Comparison of ENCODE assay signal across 9 cellular contexts in the genomic region with DNA sequence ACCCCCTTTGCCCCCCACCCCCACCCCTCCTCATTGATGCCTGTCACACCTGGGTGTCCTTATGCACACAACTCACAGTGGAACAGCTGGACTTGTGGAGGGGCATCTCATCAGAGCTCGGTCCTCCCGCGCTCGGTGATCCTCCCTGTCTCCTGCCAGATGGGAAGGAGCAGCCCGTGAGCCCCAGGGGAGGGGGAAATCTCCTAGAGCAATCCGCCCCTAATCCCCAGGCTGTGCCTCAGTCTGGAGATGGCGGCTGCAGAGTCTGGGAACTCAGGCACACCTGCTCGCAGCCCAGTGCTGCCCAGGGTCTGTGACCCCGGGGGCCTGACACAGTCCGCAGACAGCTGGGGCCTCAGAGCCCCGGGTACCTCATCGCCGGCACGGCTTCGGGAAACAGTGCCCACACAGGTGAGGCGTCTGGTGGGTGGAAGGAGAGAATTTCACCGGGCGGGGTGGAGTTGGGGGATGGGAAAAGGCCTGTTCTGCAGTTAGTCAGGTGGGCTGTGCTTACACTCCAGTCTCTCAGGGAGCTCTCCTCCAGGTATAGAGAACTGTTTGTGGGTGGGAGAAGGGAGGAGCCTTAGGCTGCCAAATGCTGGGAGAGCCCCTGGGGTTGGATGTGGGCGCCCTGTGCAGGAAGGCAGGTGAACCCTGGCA.
"Had no signal": no experiment of that assay in that cellular context is flagged by ENCODE, and none has a peak within 500 bp of the region (broad histone marks: within the 10 kb centered on the region; RNA-seq: fewer than 3 reads in every experiment).

No MANE protein-coding gene starts in this region.

- H3K4me3 ChIP-seq: ascending aorta, pancreas, stomach, thyroid gland had no signal

- H3K4me3 Mint-ChIP-seq: activated CD4-positive, alpha-beta memory T cell treated with anti-CD3 and anti-CD28 coated beads for 36 hours; nephron progenitor cell; T-helper 2 cell treated with Interferon-gamma antibody and Interleukin-4, amounts not matched to agents 5 μg/mL and 100 μg/mL, for 36 hours had no signal

- DNase-seq: activated CD4-positive, alpha-beta memory T cell treated with anti-CD3 and anti-CD28 coated beads for 36 hours; activated T-cell treated with anti-CD3 and anti-CD28 coated beads, Interleukin-2, amount 50 U/mL, for 48 hours; nephron progenitor cell; stimulated activated CD4-positive, alpha-beta T cell treated with anti-CD3 and anti-CD28 coated beads, Interleukin-4, amount 100 ng/mL, for 4 hours; stomach; thyroid gland had no signal

- FAIRE-seq: pancreas had no signal

- H3K27ac Mint-ChIP-seq: activated CD4-positive, alpha-beta memory T cell treated with anti-CD3 and anti-CD28 coated beads for 36 hours; T-helper 2 cell treated with Interferon-gamma antibody and Interleukin-4, amounts not matched to agents 5 μg/mL and 100 μg/mL, for 36 hours had no signal

- H3K9me3 Mint-ChIP-seq: activated CD4-positive, alpha-beta memory T cell treated with anti-CD3 and anti-CD28 coated beads for 36 hours; nephron progenitor cell; T-helper 2 cell treated with Interferon-gamma antibody and Interleukin-4, amounts not matched to agents 5 μg/mL and 100 μg/mL, for 36 hours had no signal

- H3K36me3 Mint-ChIP-seq: activated CD4-positive, alpha-beta memory T cell treated with anti-CD3 and anti-CD28 coated beads for 36 hours had no signal
